ENCODE assay signal across 9 cellular contexts in the genomic region with DNA sequence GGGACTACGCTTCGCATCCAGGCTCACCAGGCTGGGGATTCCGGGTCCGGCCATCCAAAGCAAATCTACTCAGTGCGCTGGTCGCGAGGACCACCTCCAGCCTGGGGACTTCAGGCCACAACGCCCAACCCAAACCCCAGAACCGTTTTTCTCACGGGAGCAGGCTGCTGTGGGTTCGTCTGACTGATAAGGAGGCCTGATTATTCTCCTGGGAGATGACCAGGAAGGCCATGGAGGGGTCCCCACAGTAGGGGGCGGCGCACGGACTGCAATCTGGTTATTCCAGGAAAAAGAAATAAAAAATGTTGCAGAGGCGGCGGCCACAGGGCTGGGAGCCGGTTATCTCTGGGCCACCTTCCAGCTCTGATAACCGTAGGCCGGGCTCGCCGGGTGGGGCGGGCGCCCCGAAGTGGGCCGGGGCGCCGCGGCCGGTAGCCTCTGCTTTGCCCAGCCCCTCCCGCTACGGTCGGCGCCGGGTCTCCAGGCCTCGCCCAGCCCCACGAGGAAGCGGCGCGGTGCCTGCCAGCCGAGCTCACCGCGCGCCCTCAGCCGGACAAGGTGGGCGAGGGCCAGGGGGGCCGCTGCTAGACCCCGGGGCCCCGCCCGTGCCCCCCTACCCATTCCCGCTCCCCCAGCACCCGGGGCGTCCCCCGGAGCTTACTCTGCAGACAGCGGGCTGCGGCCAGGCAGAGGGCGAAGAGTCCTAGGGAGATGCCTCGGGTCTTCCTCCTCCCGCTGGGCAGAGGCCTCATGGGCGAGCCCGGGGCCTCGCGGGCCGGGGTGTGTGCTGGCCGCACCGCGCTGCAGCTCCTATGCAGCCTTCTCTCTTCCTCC. TPM values are rescaled to one million over a fixed set of nuclear protein-coding genes. Genes with fewer than 3 reads are reported as not detected.
A peak's percentile ranks its signal among the peaks of the same experiment; 100 is the strongest.
DNase-seq lines count a peak whose midpoint lies in the region; ATAC-seq and TF ChIP-seq lines count a peak whose summit lies in the region.
"Had no signal": no experiment of that assay in that cellular context is flagged by ENCODE, and none has a peak within 500 bp of the region (broad histone marks: within the 10 kb centered on the region; RNA-seq: fewer than 3 reads in every experiment).

No MANE protein-coding gene starts in this region.

- TF ChIP-seq CTCF in suprapubic skin (IDR thresholded peaks at IDR 0.05), result no peak

- H3K36me3 ChIP-seq in iPS-18a (ENCODE audit: control insufficient read depth, low read depth, low read length) (no peaks in the 10 kb centered on the region), suprapubic skin (no peaks in the 10 kb centered on the region)

- no peaks in the 10 kb centered on the region for H3K27me3 ChIP-seq in iPS-18a (ENCODE audit: control insufficient read depth, insufficient read depth, low read length)
- no peaks in the 10 kb centered on the region for H3K27me3 ChIP-seq in suprapubic skin

- H3K27ac ChIP-seq in angular gyrus (ENCODE audit: low read depth, low read length) (peak overlapping the region; percentile 44), iPS-18a (ENCODE audit: low read length) (no peak overlapping the region), suprapubic skin (no peak overlapping the region)
- H3K27ac ChIP-seq: C4-2B had no signal

- H3K4me1 ChIP-seq in iPS-18a (ENCODE audit: control insufficient read depth, low read depth, low read length) (no peaks in the 10 kb centered on the region), suprapubic skin (peaks cover 15% of the 10 kb centered on the region)

- H3K9ac ChIP-seq in iPS-18a (ENCODE audit: low read length), result no peak overlapping the region

- H3K9me3 ChIP-seq in iPS-18a (ENCODE audit: control insufficient read depth, low read depth, low read length) (no peaks in the 10 kb centered on the region), suprapubic skin (no peaks in the 10 kb centered on the region)

- ATAC-seq in HG03457 (IDR thresholded peaks at IDR 0.05; ENCODE audit: unreplicated experiment) (no peak), HG02885 (IDR thresholded peaks at IDR 0.05; ENCODE audit: poor library complexity, unreplicated experiment) (no peak)

- no peak for TF ChIP-seq EP300 in suprapubic skin (IDR thresholded peaks at IDR 0.05)

- H3K4me3 ChIP-seq in iPS-18a (ENCODE audit: low read length) (peak overlapping the region; percentile 27), suprapubic skin (peak overlapping the region; percentile 54)

- WGBS in suprapubic skin, result 16% methylated on average over 41 of the region's 66 CpGs

- TF ChIP-seq POLR2A in suprapubic skin (IDR thresholded peaks at IDR 0.05), result no peak

- peak; percentile 31 for DNase-seq in NCI-H1436 (lab: John Stamatoyannopoulos, UW)
- DNase-seq in NCI-H1436 treated with DMSO at 0.1 percent for 48 hours (lab: John Stamatoyannopoulos, UW), result no peak
- DNase-seq in suprapubic skin (ENCODE audit: low spot score in 2 of 2), result no peak
- no peak for DNase-seq in HPDE6-E6E7 (ENCODE audit: extremely low spot score)

RNA-seq across cellular contexts. Expression of a gene that starts 0.5 kb away (rescaled TPM):
- under 1 TPM in 2 of 4 donors, not detected in 2; 0.16 to 0.68 TPM for total RNA-seq in suprapubic skin
